ENCODE assay signal across 1 cellular context in genomic region chr3:157109267-157110141, GRCh38.
TF ChIP-seq lines count a peak whose summit lies in the region.

No MANE protein-coding gene starts in this region.

TF ChIP-seq in K562, 482 proteins besides CTCF, POLR2A, EP300 and RAD21 (continued from another document and continues in another):
- TF ChIP-seq ZNF121 (CRISPR knock-in tag; conservative IDR thresholded peaks at IDR 0.05), result no peak
- TF ChIP-seq ZNF766 (CRISPR knock-in tag; conservative IDR thresholded peaks at IDR 0.05), result peak; percentile 61; the same call in 1 of the 2 replicates
- no peak for TF ChIP-seq RB1 (IDR thresholded peaks at IDR 0.05; ENCODE audit: low read depth)
- no peak for TF ChIP-seq MCM5 (IDR thresholded peaks at IDR 0.05; ENCODE audit: low read depth)
- TF ChIP-seq ZNF3 (CRISPR knock-in tag; IDR thresholded peaks at IDR 0.05), result no peak
- no peak for TF ChIP-seq IRF9 (tag; IDR thresholded peaks at IDR 0.05)
- TF ChIP-seq ZBTB5 (IDR thresholded peaks at IDR 0.05), result no peak
- peak; percentile 52 for TF ChIP-seq MGA (IDR thresholded peaks at IDR 0.05)
- peak in 2 of 3 experiments; percentile 13 to 29 for TF ChIP-seq YY1 (IDR thresholded peaks at IDR 0.05; ENCODE audit: borderline replicate concordance in 1 of 3, control insufficient read depth in 1 of 3, extremely low read depth in 1 of 3, insufficient read depth in 3 of 3, insufficient read length in 1 of 3, insufficient replicate concordance in 2 of 3, low read depth in 1 of 3, low read length in 2 of 3)
- TF ChIP-seq NCOR1 (IDR thresholded peaks at IDR 0.05), result peak; percentile 93
- peak; percentile 87 to 96; a peak in 3 of 4 replicates for TF ChIP-seq RCOR1 (IDR thresholded peaks at IDR 0.05; ENCODE audit: borderline replicate concordance in 1 of 2, low read depth in 2 of 2, low read length in 2 of 2)
- no peak for TF ChIP-seq ZNF408 (CRISPR knock-in tag; IDR thresholded peaks at IDR 0.05; ENCODE audit: low read depth)
- no peak for TF ChIP-seq HOMEZ (CRISPR knock-in tag; IDR thresholded peaks at IDR 0.05)
- TF ChIP-seq MEF2D (tag; conservative IDR thresholded peaks at IDR 0.05; ENCODE audit: low read depth), result no peak
- no peak for TF ChIP-seq ZNF561 (CRISPR knock-in tag; conservative IDR thresholded peaks at IDR 0.05)
- TF ChIP-seq MYBL2 (IDR thresholded peaks at IDR 0.05; ENCODE audit: low read depth), result no peak
- no peak for TF ChIP-seq MYBL2 (CRISPR knock-in tag; IDR thresholded peaks at IDR 0.05; ENCODE audit: borderline replicate concordance)
- TF ChIP-seq XRCC3 (IDR thresholded peaks at IDR 0.05), result no peak
- no peak for TF ChIP-seq THAP12 (CRISPR knock-in tag; IDR thresholded peaks at IDR 0.05)
- TF ChIP-seq TSC22D4 (tag; IDR thresholded peaks at IDR 0.05), result no peak
- TF ChIP-seq NONO (IDR thresholded peaks at IDR 0.05; ENCODE audit: low read depth in 2 of 2, low read length in 1 of 2), result no peak
- TF ChIP-seq THRAP3 (IDR thresholded peaks at IDR 0.05; ENCODE audit: borderline replicate concordance), result no peak
- no peak for TF ChIP-seq BMI1 (IDR thresholded peaks at IDR 0.05; ENCODE audit: low read length)
- no peak for TF ChIP-seq PCBP1 (IDR thresholded peaks at IDR 0.05; ENCODE audit: low read depth, low read length, poor library complexity, severe bottlenecking)
- 0 out of 2 replicates have a peak, but pooled peaks have one; percentile 55 for TF ChIP-seq NBN (IDR thresholded peaks at IDR 0.05; ENCODE audit: low read depth)
- no peak for TF ChIP-seq NFXL1 (CRISPR knock-in tag; IDR thresholded peaks at IDR 0.05)
- TF ChIP-seq NR2F6 (CRISPR knock-in tag; IDR thresholded peaks at IDR 0.05), result no peak
- peak; percentile 92 for TF ChIP-seq SMARCA4 (IDR thresholded peaks at IDR 0.05)
- peak; percentile 98 for TF ChIP-seq CBFA2T3 (IDR thresholded peaks at IDR 0.05)
- no peak for TF ChIP-seq E2F6 (IDR thresholded peaks at IDR 0.05; ENCODE audit: borderline replicate concordance in 1 of 2, extremely low read depth in 1 of 2, insufficient read depth in 1 of 2, insufficient read length in 1 of 2, low read depth in 1 of 2, low read length in 1 of 2, poor library complexity in 1 of 2, severe bottlenecking in 1 of 2)
- TF ChIP-seq KDM2B (CRISPR knock-in tag; IDR thresholded peaks at IDR 0.05), result no peak
- TF ChIP-seq MIER1 (IDR thresholded peaks at IDR 0.05; ENCODE audit: low read depth), result no peak
- TF ChIP-seq ATF2 (CRISPR knock-in tag; IDR thresholded peaks at IDR 0.05), result no peak
- TF ChIP-seq CBX5 (IDR thresholded peaks at IDR 0.05; ENCODE audit: borderline replicate concordance, low read depth), result no peak
- no peak for TF ChIP-seq RBM15 (IDR thresholded peaks at IDR 0.05; ENCODE audit: insufficient read depth, low read length)
- no peak for TF ChIP-seq BRF2 (IDR thresholded peaks at IDR 0.05; ENCODE audit: borderline replicate concordance, insufficient read depth, insufficient read length)
- no peak for TF ChIP-seq ZBTB26 (CRISPR knock-in tag; IDR thresholded peaks at IDR 0.05)
